1 cellular context compared by ENCODE assay signal in the genomic region with DNA sequence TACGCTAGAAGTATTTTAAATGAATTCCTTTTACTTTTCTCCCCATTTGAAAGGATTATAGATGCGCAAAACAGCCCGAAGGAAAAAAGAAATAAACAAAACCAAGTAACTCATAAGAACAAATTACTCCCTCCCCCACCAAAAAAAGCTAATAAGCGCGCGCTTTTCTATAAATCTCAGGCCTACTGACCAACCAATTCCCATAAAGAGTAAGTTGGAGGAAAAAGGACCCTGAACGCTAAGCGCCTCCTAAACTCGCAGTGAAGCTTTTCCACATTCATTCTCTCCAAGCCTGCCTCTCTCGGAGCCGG.
A peak's percentile ranks its signal among the peaks of the same experiment; 100 is the strongest.
TF ChIP-seq lines count a peak whose summit lies in the region.

No MANE protein-coding gene starts in this region.

TF ChIP-seq in HepG2, 621 proteins besides CTCF, POLR2A, EP300 and RAD21 (continued from another document):
- TF ChIP-seq, protein P1, sequence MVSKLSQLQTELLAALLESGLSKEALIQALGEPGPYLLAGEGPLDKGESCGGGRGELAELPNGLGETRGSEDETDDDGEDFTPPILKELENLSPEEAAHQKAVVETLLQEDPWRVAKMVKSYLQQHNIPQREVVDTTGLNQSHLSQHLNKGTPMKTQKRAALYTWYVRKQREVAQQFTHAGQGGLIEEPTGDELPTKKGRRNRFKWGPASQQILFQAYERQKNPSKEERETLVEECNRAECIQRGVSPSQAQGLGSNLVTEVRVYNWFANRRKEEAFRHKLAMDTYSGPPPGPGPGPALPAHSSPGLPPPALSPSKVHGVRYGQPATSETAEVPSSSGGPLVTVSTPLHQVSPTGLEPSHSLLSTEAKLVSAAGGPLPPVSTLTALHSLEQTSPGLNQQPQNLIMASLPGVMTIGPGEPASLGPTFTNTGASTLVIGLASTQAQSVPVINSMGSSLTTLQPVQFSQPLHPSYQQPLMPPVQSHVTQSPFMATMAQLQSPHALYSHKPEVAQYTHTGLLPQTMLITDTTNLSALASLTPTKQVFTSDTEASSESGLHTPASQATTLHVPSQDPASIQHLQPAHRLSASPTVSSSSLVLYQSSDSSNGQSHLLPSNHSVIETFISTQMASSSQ (IDR thresholded peaks at IDR 0.05; ENCODE audit: low read depth) = 0 out of 2 replicates have a peak, but pooled peaks have one; percentile 18
- TF ChIP-seq, protein P1 (CRISPR knock-in tag; IDR thresholded peaks at IDR 0.05; ENCODE audit: borderline replicate concordance) = no peak
- TF ChIP-seq ZNF205 (CRISPR knock-in tag; IDR thresholded peaks at IDR 0.05) (no peak), ZFY (CRISPR knock-in tag; IDR thresholded peaks at IDR 0.05) (no peak), JARID2 (CRISPR knock-in tag; IDR thresholded peaks at IDR 0.05; ENCODE audit: insufficient replicate concordance) (no peak), SIN3A (IDR thresholded peaks at IDR 0.05; ENCODE audit: borderline replicate concordance, low read depth, low read length) (peak; percentile 89; the same call in 1 of the 2 replicates), GZF1 (CRISPR knock-in tag; IDR thresholded peaks at IDR 0.05) (no peak), ZEB1 (IDR thresholded peaks at IDR 0.05; ENCODE audit: insufficient replicate concordance, low read depth) (peak; percentile 13), ZNF703 (CRISPR knock-in tag; IDR thresholded peaks at IDR 0.05; ENCODE audit: borderline replicate concordance) (0 out of 2 replicates have a peak, but pooled peaks have one; percentile 59), ZNF33A (CRISPR knock-in tag; IDR thresholded peaks at IDR 0.05; ENCODE audit: borderline replicate concordance) (no peak), ADNP (CRISPR knock-in tag; IDR thresholded peaks at IDR 0.05) (no peak), TBL1XR1 (IDR thresholded peaks at IDR 0.05; ENCODE audit: borderline replicate concordance, low read length, partially characterized antibody) (peak; percentile 12), ZKSCAN5 (CRISPR knock-in tag; IDR thresholded peaks at IDR 0.05) (0 out of 2 replicates have a peak, but pooled peaks have one; percentile 9), TCF7 (IDR thresholded peaks at IDR 0.05; ENCODE audit: low read depth) (no peak), ZFP82 (CRISPR knock-in tag; IDR thresholded peaks at IDR 0.05; ENCODE audit: borderline replicate concordance) (peak; percentile 68), KAT2B (IDR thresholded peaks at IDR 0.05; ENCODE audit: borderline replicate concordance, low read depth, low read length) (0 out of 2 replicates have a peak, but pooled peaks have one; percentile 4), HOXA7 (CRISPR knock-in tag; IDR thresholded peaks at IDR 0.05) (no peak)
- TF ChIP-seq, protein P2, sequence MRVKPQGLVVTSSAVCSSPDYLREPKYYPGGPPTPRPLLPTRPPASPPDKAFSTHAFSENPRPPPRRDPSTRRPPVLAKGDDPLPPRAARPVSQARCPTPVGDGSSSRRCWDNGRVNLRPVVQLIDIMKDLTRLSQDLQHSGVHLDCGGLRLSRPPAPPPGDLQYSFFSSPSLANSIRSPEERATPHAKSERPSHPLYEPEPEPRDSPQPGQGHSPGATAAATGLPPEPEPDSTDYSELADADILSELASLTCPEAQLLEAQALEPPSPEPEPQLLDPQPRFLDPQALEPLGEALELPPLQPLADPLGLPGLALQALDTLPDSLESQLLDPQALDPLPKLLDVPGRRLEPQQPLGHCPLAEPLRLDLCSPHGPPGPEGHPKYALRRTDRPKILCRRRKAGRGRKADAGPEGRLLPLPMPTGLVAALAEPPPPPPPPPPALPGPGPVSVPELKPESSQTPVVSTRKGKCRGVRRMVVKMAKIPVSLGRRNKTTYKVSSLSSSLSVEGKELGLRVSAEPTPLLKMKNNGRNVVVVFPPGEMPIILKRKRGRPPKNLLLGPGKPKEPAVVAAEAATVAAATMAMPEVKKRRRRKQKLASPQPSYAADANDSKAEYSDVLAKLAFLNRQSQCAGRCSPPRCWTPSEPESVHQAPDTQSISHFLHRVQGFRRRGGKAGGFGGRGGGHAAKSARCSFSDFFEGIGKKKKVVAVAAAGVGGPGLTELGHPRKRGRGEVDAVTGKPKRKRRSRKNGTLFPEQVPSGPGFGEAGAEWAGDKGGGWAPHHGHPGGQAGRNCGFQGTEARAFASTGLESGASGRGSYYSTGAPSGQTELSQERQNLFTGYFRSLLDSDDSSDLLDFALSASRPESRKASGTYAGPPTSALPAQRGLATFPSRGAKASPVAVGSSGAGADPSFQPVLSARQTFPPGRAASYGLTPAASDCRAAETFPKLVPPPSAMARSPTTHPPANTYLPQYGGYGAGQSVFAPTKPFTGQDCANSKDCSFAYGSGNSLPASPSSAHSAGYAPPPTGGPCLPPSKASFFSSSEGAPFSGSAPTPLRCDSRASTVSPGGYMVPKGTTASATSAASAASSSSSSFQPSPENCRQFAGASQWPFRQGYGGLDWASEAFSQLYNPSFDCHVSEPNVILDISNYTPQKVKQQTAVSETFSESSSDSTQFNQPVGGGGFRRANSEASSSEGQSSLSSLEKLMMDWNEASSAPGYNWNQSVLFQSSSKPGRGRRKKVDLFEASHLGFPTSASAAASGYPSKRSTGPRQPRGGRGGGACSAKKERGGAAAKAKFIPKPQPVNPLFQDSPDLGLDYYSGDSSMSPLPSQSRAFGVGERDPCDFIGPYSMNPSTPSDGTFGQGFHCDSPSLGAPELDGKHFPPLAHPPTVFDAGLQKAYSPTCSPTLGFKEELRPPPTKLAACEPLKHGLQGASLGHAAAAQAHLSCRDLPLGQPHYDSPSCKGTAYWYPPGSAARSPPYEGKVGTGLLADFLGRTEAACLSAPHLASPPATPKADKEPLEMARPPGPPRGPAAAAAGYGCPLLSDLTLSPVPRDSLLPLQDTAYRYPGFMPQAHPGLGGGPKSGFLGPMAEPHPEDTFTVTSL (CRISPR knock-in tag; IDR thresholded peaks at IDR 0.05; ENCODE audit: borderline replicate concordance) = 0 out of 2 replicates have a peak, but pooled peaks have one; percentile 2
- TF ChIP-seq, protein P3, sequence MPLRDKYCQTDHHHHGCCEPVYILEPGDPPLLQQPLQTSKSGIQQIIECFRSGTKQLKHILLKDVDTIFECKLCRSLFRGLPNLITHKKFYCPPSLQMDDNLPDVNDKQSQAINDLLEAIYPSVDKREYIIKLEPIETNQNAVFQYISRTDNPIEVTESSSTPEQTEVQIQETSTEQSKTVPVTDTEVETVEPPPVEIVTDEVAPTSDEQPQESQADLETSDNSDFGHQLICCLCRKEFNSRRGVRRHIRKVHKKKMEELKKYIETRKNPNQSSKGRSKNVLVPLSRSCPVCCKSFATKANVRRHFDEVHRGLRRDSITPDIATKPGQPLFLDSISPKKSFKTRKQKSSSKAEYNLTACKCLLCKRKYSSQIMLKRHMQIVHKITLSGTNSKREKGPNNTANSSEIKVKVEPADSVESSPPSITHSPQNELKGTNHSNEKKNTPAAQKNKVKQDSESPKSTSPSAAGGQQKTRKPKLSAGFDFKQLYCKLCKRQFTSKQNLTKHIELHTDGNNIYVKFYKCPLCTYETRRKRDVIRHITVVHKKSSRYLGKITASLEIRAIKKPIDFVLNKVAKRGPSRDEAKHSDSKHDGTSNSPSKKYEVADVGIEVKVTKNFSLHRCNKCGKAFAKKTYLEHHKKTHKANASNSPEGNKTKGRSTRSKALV (CRISPR knock-in tag; IDR thresholded peaks at IDR 0.05) = peak; percentile 5; the same call in 1 of the 2 replicates
- TF ChIP-seq, protein P4, sequence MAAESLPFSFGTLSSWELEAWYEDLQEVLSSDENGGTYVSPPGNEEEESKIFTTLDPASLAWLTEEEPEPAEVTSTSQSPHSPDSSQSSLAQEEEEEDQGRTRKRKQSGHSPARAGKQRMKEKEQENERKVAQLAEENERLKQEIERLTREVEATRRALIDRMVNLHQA (CRISPR knock-in tag; IDR thresholded peaks at IDR 0.05) = no peak
- TF ChIP-seq, protein P5, sequence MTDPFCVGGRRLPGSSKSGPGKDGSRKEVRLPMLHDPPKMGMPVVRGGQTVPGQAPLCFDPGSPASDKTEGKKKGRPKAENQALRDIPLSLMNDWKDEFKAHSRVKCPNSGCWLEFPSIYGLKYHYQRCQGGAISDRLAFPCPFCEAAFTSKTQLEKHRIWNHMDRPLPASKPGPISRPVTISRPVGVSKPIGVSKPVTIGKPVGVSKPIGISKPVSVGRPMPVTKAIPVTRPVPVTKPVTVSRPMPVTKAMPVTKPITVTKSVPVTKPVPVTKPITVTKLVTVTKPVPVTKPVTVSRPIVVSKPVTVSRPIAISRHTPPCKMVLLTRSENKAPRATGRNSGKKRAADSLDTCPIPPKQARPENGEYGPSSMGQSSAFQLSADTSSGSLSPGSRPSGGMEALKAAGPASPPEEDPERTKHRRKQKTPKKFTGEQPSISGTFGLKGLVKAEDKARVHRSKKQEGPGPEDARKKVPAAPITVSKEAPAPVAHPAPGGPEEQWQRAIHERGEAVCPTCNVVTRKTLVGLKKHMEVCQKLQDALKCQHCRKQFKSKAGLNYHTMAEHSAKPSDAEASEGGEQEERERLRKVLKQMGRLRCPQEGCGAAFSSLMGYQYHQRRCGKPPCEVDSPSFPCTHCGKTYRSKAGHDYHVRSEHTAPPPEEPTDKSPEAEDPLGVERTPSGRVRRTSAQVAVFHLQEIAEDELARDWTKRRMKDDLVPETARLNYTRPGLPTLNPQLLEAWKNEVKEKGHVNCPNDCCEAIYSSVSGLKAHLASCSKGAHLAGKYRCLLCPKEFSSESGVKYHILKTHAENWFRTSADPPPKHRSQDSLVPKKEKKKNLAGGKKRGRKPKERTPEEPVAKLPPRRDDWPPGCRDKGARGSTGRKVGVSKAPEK (CRISPR knock-in tag; IDR thresholded peaks at IDR 0.05; ENCODE audit: borderline replicate concordance) = peak; percentile 46; the same call in 1 of the 2 replicates
- TF ChIP-seq, protein P6, sequence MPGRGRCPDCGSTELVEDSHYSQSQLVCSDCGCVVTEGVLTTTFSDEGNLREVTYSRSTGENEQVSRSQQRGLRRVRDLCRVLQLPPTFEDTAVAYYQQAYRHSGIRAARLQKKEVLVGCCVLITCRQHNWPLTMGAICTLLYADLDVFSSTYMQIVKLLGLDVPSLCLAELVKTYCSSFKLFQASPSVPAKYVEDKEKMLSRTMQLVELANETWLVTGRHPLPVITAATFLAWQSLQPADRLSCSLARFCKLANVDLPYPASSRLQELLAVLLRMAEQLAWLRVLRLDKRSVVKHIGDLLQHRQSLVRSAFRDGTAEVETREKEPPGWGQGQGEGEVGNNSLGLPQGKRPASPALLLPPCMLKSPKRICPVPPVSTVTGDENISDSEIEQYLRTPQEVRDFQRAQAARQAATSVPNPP (CRISPR knock-in tag; IDR thresholded peaks at IDR 0.05) = peak; percentile 4; the same call in 1 of the 2 replicates
- TF ChIP-seq, protein P7, sequence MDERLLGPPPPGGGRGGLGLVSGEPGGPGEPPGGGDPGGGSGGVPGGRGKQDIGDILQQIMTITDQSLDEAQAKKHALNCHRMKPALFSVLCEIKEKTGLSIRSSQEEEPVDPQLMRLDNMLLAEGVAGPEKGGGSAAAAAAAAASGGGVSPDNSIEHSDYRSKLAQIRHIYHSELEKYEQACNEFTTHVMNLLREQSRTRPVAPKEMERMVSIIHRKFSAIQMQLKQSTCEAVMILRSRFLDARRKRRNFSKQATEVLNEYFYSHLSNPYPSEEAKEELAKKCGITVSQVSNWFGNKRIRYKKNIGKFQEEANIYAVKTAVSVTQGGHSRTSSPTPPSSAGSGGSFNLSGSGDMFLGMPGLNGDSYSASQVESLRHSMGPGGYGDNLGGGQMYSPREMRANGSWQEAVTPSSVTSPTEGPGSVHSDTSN (CRISPR knock-in tag; IDR thresholded peaks at IDR 0.05) = no peak
- TF ChIP-seq, protein P8, sequence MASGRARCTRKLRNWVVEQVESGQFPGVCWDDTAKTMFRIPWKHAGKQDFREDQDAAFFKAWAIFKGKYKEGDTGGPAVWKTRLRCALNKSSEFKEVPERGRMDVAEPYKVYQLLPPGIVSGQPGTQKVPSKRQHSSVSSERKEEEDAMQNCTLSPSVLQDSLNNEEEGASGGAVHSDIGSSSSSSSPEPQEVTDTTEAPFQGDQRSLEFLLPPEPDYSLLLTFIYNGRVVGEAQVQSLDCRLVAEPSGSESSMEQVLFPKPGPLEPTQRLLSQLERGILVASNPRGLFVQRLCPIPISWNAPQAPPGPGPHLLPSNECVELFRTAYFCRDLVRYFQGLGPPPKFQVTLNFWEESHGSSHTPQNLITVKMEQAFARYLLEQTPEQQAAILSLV (CRISPR knock-in tag; IDR thresholded peaks at IDR 0.05; ENCODE audit: borderline replicate concordance) = no peak
TF ChIP-seq in HepG2: peak in this region for 13.
